Comparison of ENCODE assay signal across 16 cellular contexts in genomic region chr7:130947792-130948580, GRCh38.
DNase-seq lines count a peak whose midpoint lies in the region; ATAC-seq and TF ChIP-seq lines count a peak whose summit lies in the region.
"Had no signal": no experiment of that assay in that cellular context is flagged by ENCODE, and none has a peak within 500 bp of the region (broad histone marks: within the 10 kb centered on the region; RNA-seq: fewer than 3 reads in every experiment).

No MANE protein-coding gene starts in this region.

- no peaks in the 10 kb centered on the region; the same call in 1 of the 2 replicates for H3F3A ChIP-seq in MM.1S (ENCODE audit: insufficient read depth, low read length)

- CTCF ChIA-PET in activated naive CD4-positive, alpha-beta T cell treated with anti-CD3 and anti-CD28 coated beads for 36 hours (lab: Charles Lee): interaction anchor here (0.6 to 4.1 kb wide), 14 partner anchors 7 to 92 kb away, joined by 3 to 32 read pairs (median 4); no protein-coding TSS in a partner anchor

- H3K27me3 ChIP-seq in MM.1S (replicated peaks; ENCODE audit: insufficient read depth, low read length) (no peaks in the 10 kb centered on the region), lower lobe of right lung (ENCODE audit: low read depth) (no peaks in the 10 kb centered on the region)
- H3K27me3 ChIP-seq: foreskin keratinocyte had no signal

- H3K9me3 Mint-ChIP-seq in activated naive CD4-positive, alpha-beta T cell treated with anti-CD3 and anti-CD28 coated beads for 36 hours: no peaks in the 10 kb centered on the region
- no peaks in the 10 kb centered on the region for H3K9me3 Mint-ChIP-seq in stimulated activated naive CD8-positive, alpha-beta T cell treated with anti-CD3 and anti-CD28 coated beads, Interleukin-15, Interleukin-2, amounts not matched to agents 100 ng/mL and 50 ng/mL, for 24 hours

- H3K9me3 ChIP-seq in MM.1S (replicated peaks; ENCODE audit: insufficient read depth, low read length): no peaks in the 10 kb centered on the region
- no peaks in the 10 kb centered on the region for H3K9me3 ChIP-seq in lower lobe of right lung
- H3K9me3 ChIP-seq: prostate gland had no signal

- H3K4me1 ChIP-seq in MM.1S (ENCODE audit: low read length): peaks cover 16% of the 10 kb centered on the region
- peaks cover 54% of the 10 kb centered on the region for H3K4me1 ChIP-seq in lower lobe of right lung

- DNase-seq in activated naive CD4-positive, alpha-beta T cell treated with anti-CD3 and anti-CD28 coated beads for 36 hours: no peak
- DNase-seq in activated naive CD4-positive, alpha-beta T cell (lab: John Stamatoyannopoulos, UW): no peak
- peak; percentile 39 for DNase-seq in MM.1S
- DNase-seq in central memory CD4-positive, alpha-beta T cell: peak; percentile 56
- DNase-seq in SK-N-DZ (ENCODE audit: low spot score): no peak
- no peak for DNase-seq in lower lobe of right lung
- DNase-seq: activated CD4-positive, alpha-beta T cell treated with anti-CD3 and anti-CD28 coated beads, Interleukin-2, amount 50 U/mL, for 48 hours; DMS79; foreskin keratinocyte; midbrain; NCI-H1930; NK-92 treated with Interleukin-12 subunit alpha and Interleukin-12 subunit beta, amount 100 ng/mL, for 24 hours; stimulated activated CD4-positive, alpha-beta T cell treated with anti-CD3 and anti-CD28 coated beads, Interleukin-1b, Interleukin-23, amount 100 ng/mL, for 48 hours had no signal

- intact Hi-C loops in activated naive CD4-positive, alpha-beta T cell treated with anti-CD3 and anti-CD28 coated beads for 36 hours (cut with micrococcal nuclease): no loop called here
- intact Hi-C loops in lower lobe of right lung (cut with DNase I): no loop called here

- H3K9ac ChIP-seq in MM.1S (ENCODE audit: low read length): no peak overlapping the region

- peaks cover 67% of the 10 kb centered on the region for H4K20me1 ChIP-seq in MM.1S (ENCODE audit: insufficient read depth, low read length)

- H3K36me3 ChIP-seq in MM.1S (replicated peaks; ENCODE audit: insufficient read depth, low read length) (peaks cover 2% of the 10 kb centered on the region), lower lobe of right lung (peaks cover 36% of the 10 kb centered on the region)
- H3K36me3 ChIP-seq: prostate gland had no signal

- no peak overlapping the region for H2AFZ ChIP-seq in MM.1S (ENCODE audit: low read length)

- ATAC-seq in GM19328 (IDR thresholded peaks at IDR 0.05; ENCODE audit: unreplicated experiment) (no peak), lower lobe of right lung (no peak)
- ATAC-seq: foreskin keratinocyte had no signal

- peak overlapping the region; percentile 38 for H3K4me3 Mint-ChIP-seq in activated naive CD4-positive, alpha-beta T cell treated with anti-CD3 and anti-CD28 coated beads for 36 hours
- peak overlapping the region; percentile 73 for H3K4me3 Mint-ChIP-seq in stimulated activated naive CD8-positive, alpha-beta T cell treated with anti-CD3 and anti-CD28 coated beads, Interleukin-15, Interleukin-2, amounts not matched to agents 100 ng/mL and 50 ng/mL, for 24 hours

- TF ChIP-seq CTCF in MM.1S (IDR thresholded peaks at IDR 0.05; ENCODE audit: low read length) (no peak), lower lobe of right lung (IDR thresholded peaks at IDR 0.05) (no peak)

- peaks cover 96% of the 10 kb centered on the region for H3K79me2 ChIP-seq in MM.1S (ENCODE audit: low read length)

- no peak overlapping the region for H3K27ac ChIP-seq in MM.1S (ENCODE audit: low read length)
- H3K27ac ChIP-seq in lower lobe of right lung: no peak overlapping the region
- H3K27ac ChIP-seq: foreskin keratinocyte, prostate gland had no signal

- no peaks in the 10 kb centered on the region for H3K9me2 ChIP-seq in MM.1S (replicated peaks; ENCODE audit: insufficient read depth, low read length)

- H3K4me2 ChIP-seq in MM.1S (ENCODE audit: low read depth, low read length): no peak overlapping the region; the same call in 1 of the 2 replicates

- peaks cover 48% of the 10 kb centered on the region for H3K36me3 Mint-ChIP-seq in activated naive CD4-positive, alpha-beta T cell treated with anti-CD3 and anti-CD28 coated beads for 36 hours (ENCODE audit: low read depth)
- peaks cover 51% of the 10 kb centered on the region for H3K36me3 Mint-ChIP-seq in stimulated activated naive CD8-positive, alpha-beta T cell treated with anti-CD3 and anti-CD28 coated beads, Interleukin-15, Interleukin-2, amounts not matched to agents 100 ng/mL and 50 ng/mL, for 24 hours (ENCODE audit: low read depth)

- peak overlapping the region; percentile 87 for H3K27ac Mint-ChIP-seq in activated naive CD4-positive, alpha-beta T cell treated with anti-CD3 and anti-CD28 coated beads for 36 hours
- peak overlapping the region; percentile 93 for H3K27ac Mint-ChIP-seq in stimulated activated naive CD8-positive, alpha-beta T cell treated with anti-CD3 and anti-CD28 coated beads, Interleukin-15, Interleukin-2, amounts not matched to agents 100 ng/mL and 50 ng/mL, for 24 hours

- H3K27me3 Mint-ChIP-seq in activated naive CD4-positive, alpha-beta T cell treated with anti-CD3 and anti-CD28 coated beads for 36 hours (ENCODE audit: low read depth): no peaks in the 10 kb centered on the region
- no peaks in the 10 kb centered on the region for H3K27me3 Mint-ChIP-seq in stimulated activated naive CD8-positive, alpha-beta T cell treated with anti-CD3 and anti-CD28 coated beads, Interleukin-15, Interleukin-2, amounts not matched to agents 100 ng/mL and 50 ng/mL, for 24 hours

- peaks cover 61% of the 10 kb centered on the region for H3K4me1 Mint-ChIP-seq in activated naive CD4-positive, alpha-beta T cell treated with anti-CD3 and anti-CD28 coated beads for 36 hours (ENCODE audit: low read depth)
- H3K4me1 Mint-ChIP-seq in stimulated activated naive CD8-positive, alpha-beta T cell treated with anti-CD3 and anti-CD28 coated beads, Interleukin-15, Interleukin-2, amounts not matched to agents 100 ng/mL and 50 ng/mL, for 24 hours (ENCODE audit: low read depth): peaks cover 53% of the 10 kb centered on the region

- H3K4me3 ChIP-seq in MM.1S (ENCODE audit: low read length) (no peak overlapping the region), lower lobe of right lung (no peak overlapping the region)
- H3K4me3 ChIP-seq: prostate gland had no signal

Comparison
In these comparisons a context has a peak if more than half of its experiments do, and no peak if none do; other contexts are left out.
1. DNase-seq: peak in MM.1S (single experiment) and central memory CD4-positive, alpha-beta T cell (single experiment); none in activated naive CD4-positive, alpha-beta T cell treated with anti-CD3 and anti-CD28 coated beads for 36 hours (single experiment), activated naive CD4-positive, alpha-beta T cell (0 of 4), SK-N-DZ (single experiment) and lower lobe of right lung (single experiment).